1 cellular context compared by ENCODE assay signal in the genomic region with DNA sequence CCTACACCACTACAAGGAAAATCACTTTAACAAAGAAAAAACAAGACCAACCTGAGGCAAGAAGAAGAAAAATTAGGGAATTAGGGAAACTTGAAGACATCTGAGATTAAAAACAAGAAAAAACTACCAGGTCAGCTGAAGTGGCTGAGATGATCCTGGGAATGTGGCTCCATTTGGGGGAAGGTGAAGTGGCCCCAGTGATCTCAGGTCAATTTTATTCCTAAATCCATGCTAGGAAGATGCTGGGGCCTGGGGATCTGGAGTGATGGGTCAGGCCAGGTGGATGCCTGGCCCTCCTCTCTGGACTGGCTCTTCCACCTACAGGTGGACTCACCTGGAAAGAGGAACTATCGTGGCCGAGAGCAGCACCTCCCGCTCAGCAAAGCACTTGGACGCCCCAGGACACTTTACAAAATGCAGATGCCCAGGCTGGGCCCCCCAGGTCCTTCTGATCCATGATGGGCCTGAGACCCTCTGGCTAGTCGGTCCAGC.
TF ChIP-seq lines count a peak whose summit lies in the region.

No MANE protein-coding gene starts in this region.

TF ChIP-seq in K562, 482 proteins besides CTCF, POLR2A, EP300 and RAD21 (continues in another document):
- TF ChIP-seq SMARCA4 (IDR thresholded peaks at IDR 0.05) (no peak), IFI16 (CRISPR knock-in tag; IDR thresholded peaks at IDR 0.05) (no peak), CBFA2T3 (IDR thresholded peaks at IDR 0.05) (no peak), KLF16 (IDR thresholded peaks at IDR 0.05) (no peak), KLF13 (tag; IDR thresholded peaks at IDR 0.05; ENCODE audit: borderline replicate concordance, low read depth) (no peak), ZNF347 (CRISPR knock-in tag; IDR thresholded peaks at IDR 0.05; ENCODE audit: low read depth) (0 out of 2 replicates have a peak, but pooled peaks have one; percentile 59), CC2D1A (IDR thresholded peaks at IDR 0.05) (no peak), MCM5 (IDR thresholded peaks at IDR 0.05; ENCODE audit: low read depth) (no peak), PML (IDR thresholded peaks at IDR 0.05; ENCODE audit: low read length) (no peak), ZSCAN32 (CRISPR knock-in tag; IDR thresholded peaks at IDR 0.05) (0 out of 2 replicates have a peak, but pooled peaks have one; percentile 16), ELF1 (tag; IDR thresholded peaks at IDR 0.05) (no peak), POLR3G (IDR thresholded peaks at IDR 0.05; ENCODE audit: extremely low read depth, insufficient read length, insufficient replicate concordance) (no peak), CAMTA2 (CRISPR knock-in tag; conservative IDR thresholded peaks at IDR 0.05) (no peak), FOXJ3 (CRISPR knock-in tag; IDR thresholded peaks at IDR 0.05) (no peak), OTX1 (CRISPR knock-in tag; IDR thresholded peaks at IDR 0.05) (peak; percentile 89; the same call in 1 of the 2 replicates), JUN (IDR thresholded peaks at IDR 0.05; ENCODE audit: borderline replicate concordance, low read depth, low read length) (no peak), JUN (CRISPR knock-in tag; IDR thresholded peaks at IDR 0.05; ENCODE audit: borderline replicate concordance) (no peak), MCM7 (IDR thresholded peaks at IDR 0.05) (no peak), ZFP1 (CRISPR knock-in tag; IDR thresholded peaks at IDR 0.05) (peak; percentile 5; the same call in 1 of the 2 replicates), ATF7 (IDR thresholded peaks at IDR 0.05) (no peak), NUFIP1 (IDR thresholded peaks at IDR 0.05; ENCODE audit: partially characterized antibody) (no peak), ILK (tag; IDR thresholded peaks at IDR 0.05; ENCODE audit: borderline replicate concordance, low read depth) (no peak), ZNF583 (CRISPR knock-in tag; IDR thresholded peaks at IDR 0.05) (peak; percentile 59; the same call in 1 of the 2 replicates), FOXO4 (CRISPR knock-in tag; IDR thresholded peaks at IDR 0.05) (no peak), THRB (CRISPR knock-in tag; conservative IDR thresholded peaks at IDR 0.05) (peak; percentile 88; the same call in 1 of the 2 replicates), IRF9 (tag; IDR thresholded peaks at IDR 0.05) (no peak), E2F3 (CRISPR knock-in tag; IDR thresholded peaks at IDR 0.05) (0 out of 2 replicates have a peak, but pooled peaks have one; percentile 59), ZNF354B (CRISPR knock-in tag; IDR thresholded peaks at IDR 0.05) (0 out of 2 replicates have a peak, but pooled peaks have one; percentile 21), ELK1 (CRISPR knock-in tag; IDR thresholded peaks at IDR 0.05) (no peak), NFIX (CRISPR knock-in tag; IDR thresholded peaks at IDR 0.05; ENCODE audit: low read depth) (no peak), MAZ (CRISPR knock-in tag; conservative IDR thresholded peaks at IDR 0.05 in 1 of 2, IDR thresholded peaks at IDR 0.05 in 1 of 2) (0 out of 4 replicates have a peak, but pooled peaks of 1 of the 2 experiments have one; percentile 18), ZNF140 (CRISPR knock-in tag; IDR thresholded peaks at IDR 0.05) (peak; percentile 65; the same call in 1 of the 2 replicates), PYGO2 (tag; IDR thresholded peaks at IDR 0.05) (no peak), BCOR (IDR thresholded peaks at IDR 0.05) (no peak), MIER1 (IDR thresholded peaks at IDR 0.05; ENCODE audit: low read depth) (no peak), NR3C1 (CRISPR knock-in tag; IDR thresholded peaks at IDR 0.05) (no peak)
- TF ChIP-seq, protein P1, sequence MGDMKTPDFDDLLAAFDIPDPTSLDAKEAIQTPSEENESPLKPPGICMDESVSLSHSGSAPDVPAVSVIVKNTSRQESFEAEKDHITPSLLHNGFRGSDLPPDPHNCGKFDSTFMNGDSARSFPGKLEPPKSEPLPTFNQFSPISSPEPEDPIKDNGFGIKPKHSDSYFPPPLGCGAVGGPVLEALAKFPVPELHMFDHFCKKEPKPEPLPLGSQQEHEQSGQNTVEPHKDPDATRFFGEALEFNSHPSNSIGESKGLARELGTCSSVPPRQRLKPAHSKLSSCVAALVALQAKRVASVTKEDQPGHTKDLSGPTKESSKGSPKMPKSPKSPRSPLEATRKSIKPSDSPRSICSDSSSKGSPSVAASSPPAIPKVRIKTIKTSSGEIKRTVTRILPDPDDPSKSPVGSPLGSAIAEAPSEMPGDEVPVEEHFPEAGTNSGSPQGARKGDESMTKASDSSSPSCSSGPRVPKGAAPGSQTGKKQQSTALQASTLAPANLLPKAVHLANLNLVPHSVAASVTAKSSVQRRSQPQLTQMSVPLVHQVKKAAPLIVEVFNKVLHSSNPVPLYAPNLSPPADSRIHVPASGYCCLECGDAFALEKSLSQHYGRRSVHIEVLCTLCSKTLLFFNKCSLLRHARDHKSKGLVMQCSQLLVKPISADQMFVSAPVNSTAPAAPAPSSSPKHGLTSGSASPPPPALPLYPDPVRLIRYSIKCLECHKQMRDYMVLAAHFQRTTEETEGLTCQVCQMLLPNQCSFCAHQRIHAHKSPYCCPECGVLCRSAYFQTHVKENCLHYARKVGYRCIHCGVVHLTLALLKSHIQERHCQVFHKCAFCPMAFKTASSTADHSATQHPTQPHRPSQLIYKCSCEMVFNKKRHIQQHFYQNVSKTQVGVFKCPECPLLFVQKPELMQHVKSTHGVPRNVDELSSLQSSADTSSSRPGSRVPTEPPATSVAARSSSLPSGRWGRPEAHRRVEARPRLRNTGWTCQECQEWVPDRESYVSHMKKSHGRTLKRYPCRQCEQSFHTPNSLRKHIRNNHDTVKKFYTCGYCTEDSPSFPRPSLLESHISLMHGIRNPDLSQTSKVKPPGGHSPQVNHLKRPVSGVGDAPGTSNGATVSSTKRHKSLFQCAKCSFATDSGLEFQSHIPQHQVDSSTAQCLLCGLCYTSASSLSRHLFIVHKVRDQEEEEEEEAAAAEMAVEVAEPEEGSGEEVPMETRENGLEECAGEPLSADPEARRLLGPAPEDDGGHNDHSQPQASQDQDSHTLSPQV (IDR thresholded peaks at IDR 0.05) = no peak
- TF ChIP-seq, protein P2, sequence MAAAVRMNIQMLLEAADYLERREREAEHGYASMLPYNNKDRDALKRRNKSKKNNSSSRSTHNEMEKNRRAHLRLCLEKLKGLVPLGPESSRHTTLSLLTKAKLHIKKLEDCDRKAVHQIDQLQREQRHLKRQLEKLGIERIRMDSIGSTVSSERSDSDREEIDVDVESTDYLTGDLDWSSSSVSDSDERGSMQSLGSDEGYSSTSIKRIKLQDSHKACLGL (CRISPR knock-in tag; IDR thresholded peaks at IDR 0.05; ENCODE audit: borderline replicate concordance, poor library complexity, severe bottlenecking) = no peak
- TF ChIP-seq, protein P3, sequence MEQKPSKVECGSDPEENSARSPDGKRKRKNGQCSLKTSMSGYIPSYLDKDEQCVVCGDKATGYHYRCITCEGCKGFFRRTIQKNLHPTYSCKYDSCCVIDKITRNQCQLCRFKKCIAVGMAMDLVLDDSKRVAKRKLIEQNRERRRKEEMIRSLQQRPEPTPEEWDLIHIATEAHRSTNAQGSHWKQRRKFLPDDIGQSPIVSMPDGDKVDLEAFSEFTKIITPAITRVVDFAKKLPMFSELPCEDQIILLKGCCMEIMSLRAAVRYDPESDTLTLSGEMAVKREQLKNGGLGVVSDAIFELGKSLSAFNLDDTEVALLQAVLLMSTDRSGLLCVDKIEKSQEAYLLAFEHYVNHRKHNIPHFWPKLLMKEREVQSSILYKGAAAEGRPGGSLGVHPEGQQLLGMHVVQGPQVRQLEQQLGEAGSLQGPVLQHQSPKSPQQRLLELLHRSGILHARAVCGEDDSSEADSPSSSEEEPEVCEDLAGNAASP (IDR thresholded peaks at IDR 0.05) = no peak
- TF ChIP-seq, protein P4, sequence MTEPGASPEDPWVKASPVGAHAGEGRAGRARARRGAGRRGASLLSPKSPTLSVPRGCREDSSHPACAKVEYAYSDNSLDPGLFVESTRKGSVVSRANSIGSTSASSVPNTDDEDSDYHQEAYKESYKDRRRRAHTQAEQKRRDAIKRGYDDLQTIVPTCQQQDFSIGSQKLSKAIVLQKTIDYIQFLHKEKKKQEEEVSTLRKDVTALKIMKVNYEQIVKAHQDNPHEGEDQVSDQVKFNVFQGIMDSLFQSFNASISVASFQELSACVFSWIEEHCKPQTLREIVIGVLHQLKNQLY (CRISPR knock-in tag; conservative IDR thresholded peaks at IDR 0.05) = no peak
- TF ChIP-seq, protein P5, sequence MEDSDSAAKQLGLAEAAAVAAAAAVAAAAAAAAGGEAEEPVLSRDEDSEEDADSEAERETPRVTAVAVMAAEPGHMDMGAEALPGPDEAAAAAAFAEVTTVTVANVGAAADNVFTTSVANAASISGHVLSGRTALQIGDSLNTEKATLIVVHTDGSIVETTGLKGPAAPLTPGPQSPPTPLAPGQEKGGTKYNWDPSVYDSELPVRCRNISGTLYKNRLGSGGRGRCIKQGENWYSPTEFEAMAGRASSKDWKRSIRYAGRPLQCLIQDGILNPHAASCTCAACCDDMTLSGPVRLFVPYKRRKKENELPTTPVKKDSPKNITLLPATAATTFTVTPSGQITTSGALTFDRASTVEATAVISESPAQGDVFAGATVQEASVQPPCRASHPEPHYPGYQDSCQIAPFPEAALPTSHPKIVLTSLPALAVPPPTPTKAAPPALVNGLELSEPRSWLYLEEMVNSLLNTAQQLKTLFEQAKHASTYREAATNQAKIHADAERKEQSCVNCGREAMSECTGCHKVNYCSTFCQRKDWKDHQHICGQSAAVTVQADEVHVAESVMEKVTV (CRISPR knock-in tag; IDR thresholded peaks at IDR 0.05) = no peak
- TF ChIP-seq, protein P6, sequence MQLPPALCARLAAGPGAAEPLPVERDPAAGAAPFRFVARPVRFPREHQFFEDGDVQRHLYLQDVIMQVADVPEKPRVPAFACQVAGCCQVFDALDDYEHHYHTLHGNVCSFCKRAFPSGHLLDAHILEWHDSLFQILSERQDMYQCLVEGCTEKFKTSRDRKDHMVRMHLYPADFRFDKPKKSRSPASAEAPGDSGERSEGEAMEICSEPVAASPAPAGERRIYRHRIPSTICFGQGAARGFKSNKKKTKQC (CRISPR knock-in tag; IDR thresholded peaks at IDR 0.05) = no peak
- TF ChIP-seq, protein P7, sequence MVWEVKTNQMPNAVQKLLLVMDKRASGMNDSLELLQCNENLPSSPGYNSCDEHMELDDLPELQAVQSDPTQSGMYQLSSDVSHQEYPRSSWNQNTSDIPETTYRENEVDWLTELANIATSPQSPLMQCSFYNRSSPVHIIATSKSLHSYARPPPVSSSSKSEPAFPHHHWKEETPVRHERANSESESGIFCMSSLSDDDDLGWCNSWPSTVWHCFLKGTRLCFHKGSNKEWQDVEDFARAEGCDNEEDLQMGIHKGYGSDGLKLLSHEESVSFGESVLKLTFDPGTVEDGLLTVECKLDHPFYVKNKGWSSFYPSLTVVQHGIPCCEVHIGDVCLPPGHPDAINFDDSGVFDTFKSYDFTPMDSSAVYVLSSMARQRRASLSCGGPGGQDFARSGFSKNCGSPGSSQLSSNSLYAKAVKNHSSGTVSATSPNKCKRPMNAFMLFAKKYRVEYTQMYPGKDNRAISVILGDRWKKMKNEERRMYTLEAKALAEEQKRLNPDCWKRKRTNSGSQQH (CRISPR knock-in tag; IDR thresholded peaks at IDR 0.05) = peak; percentile 91
- TF ChIP-seq, protein P8, sequence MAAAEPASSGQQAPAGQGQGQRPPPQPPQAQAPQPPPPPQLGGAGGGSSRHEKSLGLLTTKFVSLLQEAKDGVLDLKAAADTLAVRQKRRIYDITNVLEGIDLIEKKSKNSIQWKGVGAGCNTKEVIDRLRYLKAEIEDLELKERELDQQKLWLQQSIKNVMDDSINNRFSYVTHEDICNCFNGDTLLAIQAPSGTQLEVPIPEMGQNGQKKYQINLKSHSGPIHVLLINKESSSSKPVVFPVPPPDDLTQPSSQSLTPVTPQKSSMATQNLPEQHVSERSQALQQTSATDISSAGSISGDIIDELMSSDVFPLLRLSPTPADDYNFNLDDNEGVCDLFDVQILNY (CRISPR knock-in tag; IDR thresholded peaks at IDR 0.05) = no peak
